8 cellular contexts compared by ENCODE assay signal in the genomic region with DNA sequence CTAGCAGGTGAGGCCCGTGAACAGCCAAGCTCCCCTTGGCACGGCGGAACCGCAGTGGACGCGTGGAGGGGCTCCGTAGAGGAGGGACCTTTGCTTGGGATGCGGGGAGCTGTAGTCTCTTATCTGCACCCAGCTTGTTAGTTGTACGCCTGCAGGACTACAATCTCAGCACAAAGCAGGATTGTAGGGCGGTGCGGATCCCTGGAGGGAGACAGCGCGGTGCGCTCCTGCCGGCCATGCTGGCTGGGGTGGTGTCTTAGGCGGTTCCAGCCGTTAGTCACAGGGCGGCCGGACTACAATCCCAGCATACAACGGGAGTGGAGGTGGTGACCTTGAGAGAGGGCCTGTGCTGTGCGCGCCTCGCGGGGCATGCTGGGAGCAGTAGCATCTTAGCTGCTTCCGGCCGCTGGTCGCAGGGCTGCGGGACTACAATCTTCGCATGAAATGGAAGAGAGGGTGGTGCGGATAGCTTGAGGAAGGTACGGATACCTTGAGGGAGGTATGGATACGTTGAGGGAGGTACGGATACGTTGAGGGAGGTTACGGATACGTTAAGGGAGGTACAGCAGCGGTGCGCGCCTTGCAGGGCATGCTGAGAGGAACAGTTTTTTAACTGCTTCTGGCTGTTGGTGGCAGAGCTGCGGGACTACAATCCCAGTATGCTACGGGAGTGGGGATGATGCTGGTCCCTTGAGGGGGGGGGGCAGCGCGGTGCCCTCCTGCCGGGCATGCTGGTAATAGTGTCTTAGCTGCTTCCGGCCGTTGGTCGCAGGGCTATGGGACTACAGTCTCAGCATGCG.
DNase-seq lines count a peak whose midpoint lies in the region; ATAC-seq, FAIRE-seq and TF ChIP-seq lines count a peak whose summit lies in the region.

No MANE protein-coding gene starts in this region.

- TF ChIP-seq RAD21 in HepG2 (CRISPR knock-in tag; IDR thresholded peaks at IDR 0.05): 0 out of 2 replicates have a peak, but pooled peaks have one; percentile 24

- peak overlapping the region; percentile 73 for H2AFZ ChIP-seq in HepG2 (ENCODE audit: low read length)

- H3K4me1 ChIP-seq in BLaER1 treated with 17β-estradiol and CSF1 and Interleukin-3, amounts not matched to agents 10 nM and 100 nM: peaks cover 18 to 31% (median 28%) of the 10 kb centered on the region in 10 experiments
- H3K4me1 ChIP-seq in HepG2 (ENCODE audit: insufficient read depth, low read length): peaks cover 28% of the 10 kb centered on the region

- DNase-seq in NCI-H526 treated with DMSO at 0.1 percent for 48 hours (lab: John Stamatoyannopoulos, UW): peak; percentile 96
- DNase-seq in activated CD4-positive, alpha-beta T cell treated with anti-CD3 and anti-CD28 coated beads, Interleukin-2, amount 50 U/mL, for 24 hours (ENCODE audit: low read depth in 1 of 2, low spot score in 1 of 2): peak; percentile 80 to 88
- DNase-seq in dermis blood vessel endothelial cell: peak; percentile 96
- peak; percentile 92 for DNase-seq in HepG2 (ENCODE audit: low spot score)
- peak; percentile 78 to 82 for DNase-seq in stimulated activated CD4-positive, alpha-beta T cell treated with anti-CD3 and anti-CD28 coated beads, Interleukin-2, amount 100 ng/mL, for 48 hours

- no peaks in the 10 kb centered on the region for H3K27me3 ChIP-seq in BLaER1 treated with 17β-estradiol and CSF1 and Interleukin-3, amounts not matched to agents 10 nM and 100 nM
- H3K27me3 ChIP-seq in HepG2 (ENCODE audit: control insufficient read depth in 1 of 2, insufficient read depth in 2 of 2, low read length in 2 of 2): no peaks in the 10 kb centered on the region; a peak in 1 of 5 replicates

- no TSS peak for BruUV-seq in HepG2 (replicated peaks; lab: Mats Ljungman, UMichigan)

- POLR2A ChIA-PET in HepG2 (lab: Yijun Ruan, JAX): interaction anchor here (0.7 to 2.1 kb wide), 3 partner anchors 10 to 1812 kb away, joined by 3 to 7 read pairs (median 5); a partner anchor contains a TSS

- H4K20me1 ChIP-seq in BLaER1 treated with 17β-estradiol and CSF1 and Interleukin-3, amounts not matched to agents 10 nM and 100 nM: peaks cover 31 to 49% (median 42%) of the 10 kb centered on the region in 11 experiments; a peak in 21 of 22 replicates
- H4K20me1 ChIP-seq in HepG2 (ENCODE audit: insufficient read depth, low read length): no peaks in the 10 kb centered on the region

- ATAC-seq in GM19328 (IDR thresholded peaks at IDR 0.05; ENCODE audit: unreplicated experiment): peak; percentile 90
- ATAC-seq in HG03469 (IDR thresholded peaks at IDR 0.05; ENCODE audit: unreplicated experiment): peak; percentile 82
- ATAC-seq in HepG2: peak; percentile 97

- peak; percentile 58 for FAIRE-seq in HepG2 (lab: Jason Lieb, UNC)

- peak overlapping the region; percentile 65 to 94 (median 87) for H3K4me3 ChIP-seq in BLaER1 treated with 17β-estradiol and CSF1 and Interleukin-3, amounts not matched to agents 10 nM and 100 nM
- H3K4me3 ChIP-seq in HepG2 (replicated peaks in 1 of 3; ENCODE audit: insufficient read depth in 1 of 3, low read depth in 2 of 3, low read length in 3 of 3): peak overlapping the region; percentile 70 to 92 (median 84)

- H3K9me3 ChIP-seq in BLaER1 treated with 17β-estradiol and CSF1 and Interleukin-3, amounts not matched to agents 10 nM and 100 nM (replicated peaks in 1 of 11): peaks cover 0 to 21% (median 17%) of the 10 kb centered on the region in 11 experiments; a peak in 14 of 22 replicates
- no peaks in the 10 kb centered on the region for H3K9me3 ChIP-seq in HepG2 (ENCODE audit: low read length)

- peak overlapping the region; percentile 80 to 96 (median 93) for H3K9ac ChIP-seq in BLaER1 treated with 17β-estradiol and CSF1 and Interleukin-3, amounts not matched to agents 10 nM and 100 nM
- H3K9ac ChIP-seq in HepG2 (ENCODE audit: insufficient read depth, low read depth, low read length): peak overlapping the region; percentile 82

- in situ Hi-C loops in HepG2 (cut with HindIII; ENCODE audit: extremely low pct_ligation_motif_present, low pct_unique_long_range_greater_than_20kb): no loop called here

- TF ChIP-seq EP300 in HepG2 (IDR thresholded peaks at IDR 0.05; ENCODE audit: low read depth in 2 of 2, low read length in 2 of 2): no peak
- TF ChIP-seq EP300 in HepG2 (CRISPR knock-in tag; IDR thresholded peaks at IDR 0.05; ENCODE audit: borderline replicate concordance): no peak

- peak; percentile 86 to 87 for TF ChIP-seq POLR2A in HepG2 (IDR thresholded peaks at IDR 0.05; ENCODE audit: insufficient read depth in 1 of 2, low read depth in 2 of 2, low read length in 2 of 2)

- TF ChIP-seq CTCF in HepG2 (CRISPR knock-in tag; IDR thresholded peaks at IDR 0.05): no peak; the same call in 1 of the 2 replicates

- intact Hi-C loops in HepG2 (cut with micrococcal nuclease; ENCODE audit: unreplicated experiment): loop anchor here (2.0 kb wide), 1 partner anchor 17 kb away; no protein-coding TSS in a partner anchor

- peaks cover 51% of the 10 kb centered on the region for H3K79me2 ChIP-seq in HepG2 (ENCODE audit: insufficient read depth, low read length)

- H3K27ac ChIP-seq in BLaER1 treated with 17β-estradiol and CSF1 and Interleukin-3, amounts not matched to agents 10 nM and 100 nM: peak overlapping the region; percentile 73 to 96 (median 92)
- peak overlapping the region; percentile 92 for H3K27ac ChIP-seq in HepG2 (ENCODE audit: extremely low read length, insufficient read depth, low read length)

- CTCF ChIA-PET in HepG2 (lab: Yijun Ruan, JAX; ENCODE audit: low intra/inter-chr PET ratio, low total read pairs): no interaction called here

- WGBS in HepG2 (ENCODE audit: low lambda C conversion rate): under 1% methylated on average over 20 of the region's 48 CpGs

- peak overlapping the region; percentile 91 to 99 (median 96) for H3K4me2 ChIP-seq in BLaER1 treated with 17β-estradiol and CSF1 and Interleukin-3, amounts not matched to agents 10 nM and 100 nM
- peak overlapping the region; percentile 85 for H3K4me2 ChIP-seq in HepG2 (ENCODE audit: low read depth, low read length)

- peaks cover 14 to 44% (median 33%) of the 10 kb centered on the region in 11 experiments for H3K36me3 ChIP-seq in BLaER1 treated with 17β-estradiol and CSF1 and Interleukin-3, amounts not matched to agents 10 nM and 100 nM
- peaks cover 1 to 4% of the 10 kb centered on the region in 2 experiments; a peak in 1 of 5 replicates for H3K36me3 ChIP-seq in HepG2 (replicated peaks in 1 of 2; ENCODE audit: control insufficient read depth in 1 of 2, insufficient read depth in 2 of 2, low read length in 2 of 2)

TF ChIP-seq in HepG2, 621 proteins besides CTCF, POLR2A, EP300 and RAD21 (continues in another document):
- TF ChIP-seq RNF2 (conservative IDR thresholded peaks at IDR 0.05; ENCODE audit: low read depth) (peak; percentile 47), RARA (CRISPR knock-in tag; IDR thresholded peaks at IDR 0.05) (0 out of 2 replicates have a peak, but pooled peaks have one; percentile 10), NR2F1 (CRISPR knock-in tag; IDR thresholded peaks at IDR 0.05) (peak in 1 of 2 experiments; percentile 46; a peak in 1 of 4 replicates), GATA4 (IDR thresholded peaks at IDR 0.05; ENCODE audit: borderline replicate concordance, low read depth) (0 out of 2 replicates have a peak, but pooled peaks have one; percentile 26)
- TF ChIP-seq, protein P1, sequence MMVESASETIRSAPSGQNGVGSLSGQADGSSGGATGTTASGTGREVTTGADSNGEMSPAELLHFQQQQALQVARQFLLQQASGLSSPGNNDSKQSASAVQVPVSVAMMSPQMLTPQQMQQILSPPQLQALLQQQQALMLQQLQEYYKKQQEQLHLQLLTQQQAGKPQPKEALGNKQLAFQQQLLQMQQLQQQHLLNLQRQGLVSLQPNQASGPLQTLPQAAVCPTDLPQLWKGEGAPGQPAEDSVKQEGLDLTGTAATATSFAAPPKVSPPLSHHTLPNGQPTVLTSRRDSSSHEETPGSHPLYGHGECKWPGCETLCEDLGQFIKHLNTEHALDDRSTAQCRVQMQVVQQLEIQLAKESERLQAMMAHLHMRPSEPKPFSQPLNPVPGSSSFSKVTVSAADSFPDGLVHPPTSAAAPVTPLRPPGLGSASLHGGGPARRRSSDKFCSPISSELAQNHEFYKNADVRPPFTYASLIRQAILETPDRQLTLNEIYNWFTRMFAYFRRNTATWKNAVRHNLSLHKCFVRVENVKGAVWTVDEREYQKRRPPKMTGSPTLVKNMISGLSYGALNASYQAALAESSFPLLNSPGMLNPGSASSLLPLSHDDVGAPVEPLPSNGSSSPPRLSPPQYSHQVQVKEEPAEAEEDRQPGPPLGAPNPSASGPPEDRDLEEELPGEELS (CRISPR knock-in tag; IDR thresholded peaks at IDR 0.05): peak; percentile 35; the same call in 1 of the 2 replicates
- TF ChIP-seq, protein P2, sequence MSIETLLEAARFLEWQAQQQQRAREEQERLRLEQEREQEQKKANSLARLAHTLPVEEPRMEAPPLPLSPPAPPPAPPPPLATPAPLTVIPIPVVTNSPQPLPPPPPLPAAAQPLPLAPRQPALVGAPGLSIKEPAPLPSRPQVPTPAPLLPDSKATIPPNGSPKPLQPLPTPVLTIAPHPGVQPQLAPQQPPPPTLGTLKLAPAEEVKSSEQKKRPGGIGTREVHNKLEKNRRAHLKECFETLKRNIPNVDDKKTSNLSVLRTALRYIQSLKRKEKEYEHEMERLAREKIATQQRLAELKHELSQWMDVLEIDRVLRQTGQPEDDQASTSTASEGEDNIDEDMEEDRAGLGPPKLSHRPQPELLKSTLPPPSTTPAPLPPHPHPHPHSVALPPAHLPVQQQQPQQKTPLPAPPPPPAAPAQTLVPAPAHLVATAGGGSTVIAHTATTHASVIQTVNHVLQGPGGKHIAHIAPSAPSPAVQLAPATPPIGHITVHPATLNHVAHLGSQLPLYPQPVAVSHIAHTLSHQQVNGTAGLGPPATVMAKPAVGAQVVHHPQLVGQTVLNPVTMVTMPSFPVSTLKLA (IDR thresholded peaks at IDR 0.05): no peak

Comparison
In these comparisons a context has a peak if more than half of its experiments do, and no peak if none do; other contexts are left out.
1. Peak in every context shown above with its lines: DNase-seq, ATAC-seq, H3K4me3 ChIP-seq and H3K27ac ChIP-seq.